9 cellular contexts compared by ENCODE assay signal in genomic region chr6:166588691-166589333, GRCh38. TPM values are rescaled to one million over a fixed set of nuclear protein-coding genes. Genes with fewer than 3 reads are reported as not detected.
DNase-seq lines count a peak whose midpoint lies in the region; ATAC-seq and TF ChIP-seq lines count a peak whose summit lies in the region.
"Had no signal": no experiment of that assay in that cellular context is flagged by ENCODE, and none has a peak within 500 bp of the region (broad histone marks: within the 10 kb centered on the region; RNA-seq: fewer than 3 reads in every experiment).

No MANE protein-coding gene starts in this region.

- H3K27me3 ChIP-seq in spleen (replicated peaks in 1 of 7) = no peaks in the 10 kb centered on the region
- H3K27me3 ChIP-seq: heart right ventricle had no signal

- peaks cover 11% of the 10 kb centered on the region for H3K4me1 Mint-ChIP-seq in T-helper 2 cell treated with Interferon-gamma antibody and Interleukin-4, amounts not matched to agents 5 μg/mL and 100 μg/mL, for 36 hours (ENCODE audit: low read depth)
- H3K4me1 Mint-ChIP-seq in chondrocyte (ENCODE audit: low read depth) = peaks cover 85% of the 10 kb centered on the region

- no peaks in the 10 kb centered on the region for H3K9me3 Mint-ChIP-seq in T-helper 2 cell treated with Interferon-gamma antibody and Interleukin-4, amounts not matched to agents 5 μg/mL and 100 μg/mL, for 36 hours
- no peaks in the 10 kb centered on the region for H3K9me3 Mint-ChIP-seq in chondrocyte (ENCODE audit: low read depth)

- no peaks in the 10 kb centered on the region for H3K27me3 Mint-ChIP-seq in T-helper 2 cell treated with Interferon-gamma antibody and Interleukin-4, amounts not matched to agents 5 μg/mL and 100 μg/mL, for 36 hours (ENCODE audit: low read depth)
- no peaks in the 10 kb centered on the region for H3K27me3 Mint-ChIP-seq in chondrocyte (ENCODE audit: low read depth)

- no peak for DNase-seq in T-helper 2 cell treated with Interferon-gamma antibody and Interleukin-4, amounts not matched to agents 5 μg/mL and 100 μg/mL, for 36 hours (ENCODE audit: low spot score)
- no peak for DNase-seq in T-helper 2 cell
- DNase-seq in chondrocyte (ENCODE audit: low spot score) = no peak
- DNase-seq in spleen = peak; percentile 81
- no peak for DNase-seq in SHP77 treated with DMSO at 0.1 percent for 48 hours (lab: John Stamatoyannopoulos, UW)
- DNase-seq: heart right ventricle had no signal

- H3K4me3 Mint-ChIP-seq in T-helper 2 cell treated with Interferon-gamma antibody and Interleukin-4, amounts not matched to agents 5 μg/mL and 100 μg/mL, for 36 hours = no peak overlapping the region
- peak overlapping the region; percentile 17 for H3K4me3 Mint-ChIP-seq in chondrocyte (ENCODE audit: unreplicated experiment)

- H3K4me1 ChIP-seq in spleen = peaks cover 14 to 56% (median 44%) of the 10 kb centered on the region in 6 donors

- TF ChIP-seq CTCF in chondrocyte (IDR thresholded peaks at IDR 0.05) = no peak
- no peak for TF ChIP-seq CTCF in spleen (IDR thresholded peaks at IDR 0.05 in 8 of 11, conservative IDR thresholded peaks at IDR 0.05 in 3 of 11)

- WGBS in spleen, 5 donors = 41 to 55% (median 45%) methylated on average over 11 of the region's 11 CpGs

- H3K27ac ChIP-seq in spleen = peak overlapping the region in 6 of 8 donors; percentile 14 to 79 (median 54)

- no peaks in the 10 kb centered on the region for H3K9me3 ChIP-seq in spleen
- H3K9me3 ChIP-seq: heart right ventricle had no signal

- H3K36me3 ChIP-seq in spleen = no peaks in the 10 kb centered on the region
- H3K36me3 ChIP-seq: heart right ventricle had no signal

- intact Hi-C loops in spleen (cut with DNase I; ENCODE audit: low total_unique reads) = no loop called here

- peak overlapping the region; percentile 41 for H3K27ac Mint-ChIP-seq in T-helper 2 cell treated with Interferon-gamma antibody and Interleukin-4, amounts not matched to agents 5 μg/mL and 100 μg/mL, for 36 hours
- peak overlapping the region; percentile 87 for H3K27ac Mint-ChIP-seq in chondrocyte (ENCODE audit: unreplicated experiment)

- peak overlapping the region in 1 of 8 donors; percentile 36 for H3K4me3 ChIP-seq in spleen
- H3K4me3 ChIP-seq: heart right ventricle had no signal

- no peaks in the 10 kb centered on the region for H3K36me3 Mint-ChIP-seq in T-helper 2 cell treated with Interferon-gamma antibody and Interleukin-4, amounts not matched to agents 5 μg/mL and 100 μg/mL, for 36 hours (ENCODE audit: low read depth)
- H3K36me3 Mint-ChIP-seq in chondrocyte (ENCODE audit: low read depth) = no peaks in the 10 kb centered on the region

- peak; percentile 26 for ATAC-seq in HG03442 (IDR thresholded peaks at IDR 0.05; ENCODE audit: unreplicated experiment)
- ATAC-seq in activated CD4-positive, CD25-positive, alpha-beta regulatory T cell treated with anti-CD3 and anti-CD28 coated beads, Interleukin-2, amount 50 U/mL, for 24 hours = no peak
- ATAC-seq in HG03469 (IDR thresholded peaks at IDR 0.05; ENCODE audit: unreplicated experiment) = no peak

- TF ChIP-seq POLR2A in spleen (IDR thresholded peaks at IDR 0.05) = no peak

RNA-seq across cellular contexts. Expression of gene RAMACL, which starts 2.3 kb away (rescaled TPM):
- total RNA-seq in chondrocyte (1.7 to 4.8 TPM (median 2.4 TPM) in 3 replicates), spleen (1 to 10 TPM; 2.2 to 6.9 (median 5.4) TPM)
- polyA plus RNA-seq in spleen = under 1 TPM; 0.23 to 0.38 (median 0.26) TPM

RNA-seq across cellular contexts. Expression of gene RPS6KA2, which starts 38.2 kb away (rescaled TPM):
- total RNA-seq in chondrocyte (124 to 147 TPM (median 127 TPM) in 3 replicates), spleen (100 to 1,000 TPM in 2 of 7 donors, 10 to 100 TPM in 5; 45.9 to 123 (median 71.0) TPM)
- polyA plus RNA-seq in spleen = 10 to 100 TPM in 1 of 3 donors, 1 to 10 TPM in 2; 7.6 to 26.3 (median 8.7) TPM
